Comparison of ENCODE assay signal across 17 cellular contexts in the genomic region with DNA sequence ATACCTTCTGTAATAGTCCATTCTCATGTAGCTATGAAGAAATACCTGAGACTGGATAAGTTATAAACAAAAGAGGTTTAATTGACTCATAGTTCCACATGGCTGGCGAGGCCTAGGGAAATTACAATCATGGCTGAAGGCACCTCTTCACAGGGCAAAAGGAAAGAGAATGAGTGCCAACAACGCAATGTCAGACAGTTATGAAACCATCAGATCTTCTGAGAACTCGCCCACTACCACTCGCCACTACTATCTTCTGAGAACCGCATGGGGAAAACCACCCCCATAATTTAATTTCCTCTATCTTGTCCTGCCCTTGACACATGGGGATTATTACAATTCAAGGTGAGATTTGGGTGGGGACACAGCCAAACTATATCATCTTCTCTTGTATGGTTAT.
"Had no signal": no experiment of that assay in that cellular context is flagged by ENCODE, and none has a peak within 500 bp of the region (broad histone marks: within the 10 kb centered on the region; RNA-seq: fewer than 3 reads in every experiment).

No MANE protein-coding gene starts in this region.

- H3K4me3 ChIP-seq: colonic mucosa, heart left ventricle, right atrium auricular region, testis, tibial nerve, upper lobe of right lung, vagina had no signal

- H3K27me3 ChIP-seq: colonic mucosa, heart left ventricle, right atrium auricular region, testis, tibial nerve, upper lobe of right lung, vagina had no signal

- H3K9me3 ChIP-seq: colonic mucosa, heart left ventricle, right atrium auricular region, testis, tibial nerve, upper lobe of right lung, vagina had no signal

- ATAC-seq: esophagus mucosa; heart left ventricle; naive thymus-derived CD4-positive, alpha-beta T cell; upper lobe of right lung had no signal

- H3K27ac ChIP-seq: colonic mucosa, heart left ventricle, right atrium auricular region, testis, tibial nerve, upper lobe of right lung, vagina had no signal

- H3K4me1 ChIP-seq: colonic mucosa, heart left ventricle, right atrium auricular region, testis, tibial nerve, upper lobe of right lung, vagina had no signal

- H3K4me3 Mint-ChIP-seq: endodermal cell; naive thymus-derived CD4-positive, alpha-beta T cell had no signal

- DNase-seq: colonic mucosa; effector CD4-positive, alpha-beta T cell; endodermal cell; heart left ventricle; hippocampal formation; mammary epithelial cell; naive thymus-derived CD4-positive, alpha-beta T cell; posterior cingulate gyrus; small intestine; stimulated activated CD4-positive, alpha-beta T cell treated with anti-CD3 and anti-CD28 coated beads, Interleukin-12 subunit alpha, Interleukin-12 subunit beta, amount 100 ng/mL, for 4 hours; stimulated activated naive CD4-positive, alpha-beta T cell treated with Interleukin-2 at 50 U/mL for 16 hours; testis; upper lobe of right lung had no signal

- H3K9me3 Mint-ChIP-seq: endodermal cell had no signal

- H3K36me3 ChIP-seq: colonic mucosa, heart left ventricle, right atrium auricular region, tibial nerve, upper lobe of right lung, vagina had no signal

- H3K27me3 Mint-ChIP-seq: naive thymus-derived CD4-positive, alpha-beta T cell had no signal

- H3K27ac Mint-ChIP-seq: endodermal cell; naive thymus-derived CD4-positive, alpha-beta T cell had no signal
